Comparison of ENCODE assay signal across 1 cellular context in the genomic region with DNA sequence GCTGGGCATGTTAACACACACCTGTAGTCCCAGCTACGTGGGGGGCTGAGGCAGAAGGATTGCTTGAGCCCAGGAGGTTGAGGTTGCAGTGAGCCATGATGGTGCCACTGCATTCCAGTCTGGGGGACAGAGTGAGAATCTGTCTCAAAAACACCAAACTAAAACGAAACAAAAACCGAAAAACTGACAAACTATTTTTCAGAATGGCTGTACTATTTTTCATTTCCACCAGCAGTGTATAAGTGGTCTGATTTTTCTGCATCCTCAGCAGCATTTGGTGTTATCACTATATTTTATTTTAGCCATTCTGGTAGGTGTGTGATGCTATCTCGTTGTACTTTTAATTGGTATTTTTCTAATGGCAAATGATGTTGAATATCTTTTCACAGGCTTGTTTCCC.
A peak's percentile ranks its signal among the peaks of the same experiment; 100 is the strongest.
TF ChIP-seq lines count a peak whose summit lies in the region.

No MANE protein-coding gene starts in this region.

TF ChIP-seq in HepG2, 621 proteins besides CTCF, POLR2A, EP300 and RAD21 (continued from another document):
- TF ChIP-seq E2F1 (CRISPR knock-in tag; IDR thresholded peaks at IDR 0.05), result no peak
- peak in 1 of 2 experiments; percentile 37; a peak in 2 of 4 replicates for TF ChIP-seq MAFK (conservative IDR thresholded peaks at IDR 0.05 in 1 of 2, IDR thresholded peaks at IDR 0.05 in 1 of 2; ENCODE audit: low read length in 2 of 2)
- TF ChIP-seq EHMT2 (IDR thresholded peaks at IDR 0.05; ENCODE audit: borderline replicate concordance, low read depth, low read length), result no peak
- no peak for TF ChIP-seq TCF12 (IDR thresholded peaks at IDR 0.05)
- TF ChIP-seq TCF12 (CRISPR knock-in tag; IDR thresholded peaks at IDR 0.05), result no peak
- TF ChIP-seq MAFF (IDR thresholded peaks at IDR 0.05; ENCODE audit: low read depth, low read length), result peak; percentile 34
- TF ChIP-seq, protein P1, sequence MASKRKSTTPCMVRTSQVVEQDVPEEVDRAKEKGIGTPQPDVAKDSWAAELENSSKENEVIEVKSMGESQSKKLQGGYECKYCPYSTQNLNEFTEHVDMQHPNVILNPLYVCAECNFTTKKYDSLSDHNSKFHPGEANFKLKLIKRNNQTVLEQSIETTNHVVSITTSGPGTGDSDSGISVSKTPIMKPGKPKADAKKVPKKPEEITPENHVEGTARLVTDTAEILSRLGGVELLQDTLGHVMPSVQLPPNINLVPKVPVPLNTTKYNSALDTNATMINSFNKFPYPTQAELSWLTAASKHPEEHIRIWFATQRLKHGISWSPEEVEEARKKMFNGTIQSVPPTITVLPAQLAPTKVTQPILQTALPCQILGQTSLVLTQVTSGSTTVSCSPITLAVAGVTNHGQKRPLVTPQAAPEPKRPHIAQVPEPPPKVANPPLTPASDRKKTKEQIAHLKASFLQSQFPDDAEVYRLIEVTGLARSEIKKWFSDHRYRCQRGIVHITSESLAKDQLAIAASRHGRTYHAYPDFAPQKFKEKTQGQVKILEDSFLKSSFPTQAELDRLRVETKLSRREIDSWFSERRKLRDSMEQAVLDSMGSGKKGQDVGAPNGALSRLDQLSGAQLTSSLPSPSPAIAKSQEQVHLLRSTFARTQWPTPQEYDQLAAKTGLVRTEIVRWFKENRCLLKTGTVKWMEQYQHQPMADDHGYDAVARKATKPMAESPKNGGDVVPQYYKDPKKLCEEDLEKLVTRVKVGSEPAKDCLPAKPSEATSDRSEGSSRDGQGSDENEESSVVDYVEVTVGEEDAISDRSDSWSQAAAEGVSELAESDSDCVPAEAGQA (IDR thresholded peaks at IDR 0.05; ENCODE audit: low read depth), result no peak
- TF ChIP-seq, protein P1 (CRISPR knock-in tag; IDR thresholded peaks at IDR 0.05; ENCODE audit: borderline replicate concordance), result no peak
